In genomic region chr2:226187126-226187525, GRCh38 we compare ENCODE assay signal across 24 cellular contexts.
DNase-seq lines count a peak whose midpoint lies in the region; ATAC-seq and TF ChIP-seq lines count a peak whose summit lies in the region.
"Had no signal": no experiment of that assay in that cellular context is flagged by ENCODE, and none has a peak within 500 bp of the region (broad histone marks: within the 10 kb centered on the region; RNA-seq: fewer than 3 reads in every experiment).

No MANE protein-coding gene starts in this region.

- no peak for ATAC-seq in gastroesophageal sphincter
- no peak for ATAC-seq in GM21576 (IDR thresholded peaks at IDR 0.05; ENCODE audit: unreplicated experiment)
- ATAC-seq in HG03469 (IDR thresholded peaks at IDR 0.05; ENCODE audit: unreplicated experiment): no peak

- TF ChIP-seq EP300 in sigmoid colon (IDR thresholded peaks at IDR 0.05): no peak
- TF ChIP-seq EP300 in gastroesophageal sphincter (IDR thresholded peaks at IDR 0.05): no peak

- H3K4me3 ChIP-seq in GM23248: 0 out of 2 replicates have a peak overlapping the region, but pooled peaks have one; percentile 5
- no peak overlapping the region for H3K4me3 ChIP-seq in SJSA1
- H3K4me3 ChIP-seq in fibroblast of mammary gland (ENCODE audit: control insufficient read depth, low read depth, low read length): no peak overlapping the region
- H3K4me3 ChIP-seq in sigmoid colon: no peak overlapping the region
- no peak overlapping the region for H3K4me3 ChIP-seq in gastroesophageal sphincter
- no peak overlapping the region for H3K4me3 ChIP-seq in Karpas-422 (ENCODE audit: low read length)
- H3K4me3 ChIP-seq: cardiac muscle cell, coronary artery, PC-9, tibial artery had no signal

- H4K20me1 ChIP-seq in GM23248 (ENCODE audit: insufficient read depth): no peaks in the 10 kb centered on the region
- H4K20me1 ChIP-seq in Karpas-422 (ENCODE audit: insufficient read depth, low read depth, low read length): no peaks in the 10 kb centered on the region

- H3K9me3 ChIP-seq in GM23248 (ENCODE audit: low read depth) (no peaks in the 10 kb centered on the region), SJSA1 (replicated peaks) (no peaks in the 10 kb centered on the region), sigmoid colon (no peaks in the 10 kb centered on the region), gastroesophageal sphincter (no peaks in the 10 kb centered on the region), Karpas-422 (ENCODE audit: low read length) (no peaks in the 10 kb centered on the region)
- H3K9me3 ChIP-seq: tibial artery had no signal

- H2AFZ ChIP-seq in GM23248: no peak overlapping the region
- no peak overlapping the region for H2AFZ ChIP-seq in Karpas-422 (ENCODE audit: low read length)
- H2AFZ ChIP-seq: PC-9 had no signal

- no peak for TF ChIP-seq CTCF in fibroblast of mammary gland (conservative IDR thresholded peaks at IDR 0.05; ENCODE audit: control insufficient read depth, insufficient read depth, low read depth, low read length)
- no peak for TF ChIP-seq CTCF in sigmoid colon (IDR thresholded peaks at IDR 0.05)
- TF ChIP-seq CTCF in gastroesophageal sphincter (IDR thresholded peaks at IDR 0.05): no peak

- TF ChIP-seq POLR2A in sigmoid colon (IDR thresholded peaks at IDR 0.05) (no peak), gastroesophageal sphincter (IDR thresholded peaks at IDR 0.05) (no peak)

- H3K4me1 ChIP-seq in GM23248 (ENCODE audit: insufficient read depth): peaks cover 43% of the 10 kb centered on the region
- H3K4me1 ChIP-seq in SJSA1 (replicated peaks): peaks cover 60% of the 10 kb centered on the region
- peaks cover 0 to 42% (median 33%) of the 10 kb centered on the region in 4 donors for H3K4me1 ChIP-seq in sigmoid colon
- peaks cover 0 to 14% (median 3%) of the 10 kb centered on the region in 3 donors for H3K4me1 ChIP-seq in gastroesophageal sphincter
- no peaks in the 10 kb centered on the region for H3K4me1 ChIP-seq in Karpas-422 (ENCODE audit: low read length)

- intact Hi-C loops in sigmoid colon (cut with DNase I): loop anchor here (10.0 kb wide), 1 partner anchor 608 kb away; the partner anchor contains the start of gene IRS1

- DNase-seq in GM23248 (peak; percentile 21), SJSA1 (ENCODE audit: low read depth in 1 of 2, low spot score in 2 of 2) (no peak), fibroblast of mammary gland (ENCODE audit: low read depth) (peak; percentile 11), sigmoid colon (no peak), Karpas-422 (no peak)
- DNase-seq: activated CD4-positive, alpha-beta T cell treated with anti-CD3 and anti-CD28 coated beads for 4 hours; activated T-cell treated with anti-CD3 and anti-CD28 coated beads, Interleukin-2, amount 50 U/mL, for 24 hours; CD4-positive, alpha-beta memory T cell; DMS 273 treated with DMSO at 0.1 percent for 48 hours; head of caudate nucleus; KG1; MV-4-11; NCI-H146; NCI-H510A treated with DMSO at 0.1 percent for 48 hours; PC-9; SIG-M5; stimulated activated CD4-positive, alpha-beta T cell treated with anti-CD3 and anti-CD28 coated beads, Interleukin-15, amount 100 ng/mL, for 24 hours; T-helper 1 cell; tibial artery had no signal

- H3F3A ChIP-seq in GM23248 (ENCODE audit: insufficient read depth): peaks cover 44% of the 10 kb centered on the region

- no peaks in the 10 kb centered on the region for H3K27me3 ChIP-seq in GM23248 (replicated peaks; ENCODE audit: insufficient read depth)
- no peaks in the 10 kb centered on the region for H3K27me3 ChIP-seq in SJSA1 (replicated peaks)
- no peaks in the 10 kb centered on the region for H3K27me3 ChIP-seq in sigmoid colon
- no peaks in the 10 kb centered on the region for H3K27me3 ChIP-seq in gastroesophageal sphincter
- no peaks in the 10 kb centered on the region for H3K27me3 ChIP-seq in Karpas-422 (ENCODE audit: low read length)
- H3K27me3 ChIP-seq: cardiac muscle cell, tibial artery had no signal

- in situ Hi-C loops in GM23248 (cut with MboI): no loop called here

- H3K4me2 ChIP-seq in GM23248 (ENCODE audit: unreplicated experiment): peak overlapping the region; percentile 65
- H3K4me2 ChIP-seq in Karpas-422 (ENCODE audit: low read depth, low read length, poor library complexity, severe bottlenecking): no peak overlapping the region
- H3K4me2 ChIP-seq: PC-9 had no signal

- no peaks in the 10 kb centered on the region for H3K9me2 ChIP-seq in GM23248 (ENCODE audit: insufficient read depth)
- no peaks in the 10 kb centered on the region; the same call in 1 of the 2 replicates for H3K9me2 ChIP-seq in Karpas-422 (replicated peaks; ENCODE audit: insufficient read depth, low read length)

- H3K9ac ChIP-seq in GM23248 (no peak overlapping the region), Karpas-422 (ENCODE audit: low read length) (no peak overlapping the region)

- H3K27ac ChIP-seq in GM23248 (peak overlapping the region; percentile 52), SJSA1 (peak overlapping the region; percentile 99), sigmoid colon (peak overlapping the region in 3 of 4 donors; percentile 40 to 76 (median 67)), gastroesophageal sphincter (no peak overlapping the region), Karpas-422 (ENCODE audit: low read length) (no peak overlapping the region)
- H3K27ac ChIP-seq: cardiac muscle cell, coronary artery, tibial artery had no signal

- H3K79me2 ChIP-seq in GM23248 (ENCODE audit: insufficient read depth) (no peaks in the 10 kb centered on the region), Karpas-422 (ENCODE audit: low read length) (no peaks in the 10 kb centered on the region)

- H3K36me3 ChIP-seq in GM23248 (ENCODE audit: low read depth): no peaks in the 10 kb centered on the region
- no peaks in the 10 kb centered on the region for H3K36me3 ChIP-seq in SJSA1
- H3K36me3 ChIP-seq in sigmoid colon: no peaks in the 10 kb centered on the region
- H3K36me3 ChIP-seq in gastroesophageal sphincter: no peaks in the 10 kb centered on the region
- no peaks in the 10 kb centered on the region for H3K36me3 ChIP-seq in Karpas-422 (ENCODE audit: insufficient read depth, low read length)
- H3K36me3 ChIP-seq: cardiac muscle cell, tibial artery had no signal

- WGBS in GM23248 (ENCODE audit: low coverage in 1 of 2, low lambda C conversion rate in 2 of 2, missing lambda C conversion rate in 2 of 2), 2 experiments: 60 to 68% methylated on average over 2 of the region's 2 CpGs
- 67 to 79% methylated on average over 2 of the region's 2 CpGs for WGBS in sigmoid colon, 2 donors
- 100% methylated on average over 2 of the region's 2 CpGs; no CpG with 5 or more reads in 1 of the 2 donors for WGBS in gastroesophageal sphincter (ENCODE audit: low coverage in 1 of 2), 2 donors

Comparison
In these comparisons a context has a peak if more than half of its experiments do, and no peak if none do; other contexts are left out.
1. DNase-seq: peak in GM23248 (single experiment) and fibroblast of mammary gland (single experiment); none in SJSA1 (0 of 2), sigmoid colon (single experiment) and Karpas-422 (single experiment).
2. H3K27ac ChIP-seq: peak in GM23248 (single experiment), SJSA1 (single experiment) and sigmoid colon (3 of 4); none in gastroesophageal sphincter (0 of 4) and Karpas-422 (single experiment).